Comparison of ENCODE assay signal across 9 cellular contexts in genomic region chr1:178536844-178537371, GRCh38. TPM values are rescaled to one million over a fixed set of nuclear protein-coding genes. Genes with fewer than 3 reads are reported as not detected.
DNase-seq lines count a peak whose midpoint lies in the region; ATAC-seq, FAIRE-seq and TF ChIP-seq lines count a peak whose summit lies in the region.
"Had no signal": no experiment of that assay in that cellular context is flagged by ENCODE, and none has a peak within 500 bp of the region (broad histone marks: within the 10 kb centered on the region; RNA-seq: fewer than 3 reads in every experiment).

No MANE protein-coding gene starts in this region.

- FAIRE-seq in GM19239 (lab: Jason Lieb, UNC) = no peak

- TF ChIP-seq POLR2A in right lobe of liver (IDR thresholded peaks at IDR 0.05) = no peak

- DNase-seq in HuH-7 (ENCODE audit: low spot score) = peak; percentile 42
- peak; percentile 99 for DNase-seq in choroid plexus epithelial cell (ENCODE audit: low read depth)
- peak; percentile 74 to 92 (median 86) for DNase-seq in right lobe of liver
- DNase-seq in upper lobe of right lung = no peak
- no peak for DNase-seq in stimulated activated CD4-positive, alpha-beta T cell treated with anti-CD3 and anti-CD28 coated beads, Interleukin-4, amount 100 ng/mL, for 4 hours
- no peak for DNase-seq in GM19239 (ENCODE audit: insufficient read length, low spot score)
- DNase-seq: activated naive CD4-positive, alpha-beta T cell treated with anti-CD3 and anti-CD28 coated beads, Interleukin-2, amount 50 U/mL, for 16 hours; naive thymus-derived CD4-positive, alpha-beta T cell had no signal

- peak; percentile 88 to 89 (median 88) for ATAC-seq in right lobe of liver
- peak; percentile 66 for ATAC-seq in upper lobe of right lung
- no peak for ATAC-seq in GM21367 (IDR thresholded peaks at IDR 0.05; ENCODE audit: unreplicated experiment)
- ATAC-seq: naive thymus-derived CD4-positive, alpha-beta T cell had no signal

- no peak for TF ChIP-seq CTCF in choroid plexus epithelial cell (conservative IDR thresholded peaks at IDR 0.05; ENCODE audit: low read depth, low read length)
- TF ChIP-seq CTCF in right lobe of liver (IDR thresholded peaks at IDR 0.05) = no peak
- no peak for TF ChIP-seq CTCF in upper lobe of right lung (IDR thresholded peaks at IDR 0.05)

- intact Hi-C loops in right lobe of liver (cut with DNase I) (no loop called here), upper lobe of right lung (cut with DNase I) (no loop called here)

- H3K36me3 ChIP-seq in right lobe of liver = no peaks in the 10 kb centered on the region
- no peaks in the 10 kb centered on the region for H3K36me3 ChIP-seq in upper lobe of right lung

- 20% methylated on average over 4 of the region's 7 CpGs for WGBS in right lobe of liver (ENCODE audit: insufficient coverage, low coverage, low lambda C conversion rate, missing lambda C conversion rate)

- H3K4me3 ChIP-seq in choroid plexus epithelial cell (ENCODE audit: low read depth, low read length) (no peak overlapping the region), right lobe of liver (peak overlapping the region in 2 of 3 donors; percentile 8 to 9), upper lobe of right lung (no peak overlapping the region)

- H3K27me3 ChIP-seq in right lobe of liver (no peaks in the 10 kb centered on the region), upper lobe of right lung (no peaks in the 10 kb centered on the region)

- H3K27ac ChIP-seq in right lobe of liver = peak overlapping the region; percentile 56 to 87 (median 85)
- no peak overlapping the region for H3K27ac ChIP-seq in upper lobe of right lung

- H3K4me1 ChIP-seq in right lobe of liver = peaks cover 0 to 21% (median 7%) of the 10 kb centered on the region in 4 donors
- H3K4me1 ChIP-seq in upper lobe of right lung = peaks cover 7% of the 10 kb centered on the region

- H3K9me3 ChIP-seq in right lobe of liver = no peaks in the 10 kb centered on the region
- no peaks in the 10 kb centered on the region for H3K9me3 ChIP-seq in upper lobe of right lung

RNA-seq across cellular contexts. Expression of gene TEX35, which starts 24.0 kb away (rescaled TPM):
- total RNA-seq in right lobe of liver (not detected), upper lobe of right lung (not detected)
- total RNA-seq: naive thymus-derived CD4-positive, alpha-beta T cell had no signal

RNA-seq across cellular contexts. Expression of gene CLEC20A, which starts 40.1 kb away (rescaled TPM):
- total RNA-seq in right lobe of liver (not detected), upper lobe of right lung (not detected)
- total RNA-seq: naive thymus-derived CD4-positive, alpha-beta T cell had no signal

Comparison
In these comparisons a context has a peak if more than half of its experiments do, and no peak if none do; other contexts are left out.
1. DNase-seq: peak in HuH-7 (single experiment), choroid plexus epithelial cell (single experiment) and right lobe of liver (3 of 3); none in upper lobe of right lung (single experiment), stimulated activated CD4-positive, alpha-beta T cell treated with anti-CD3 and anti-CD28 coated beads, Interleukin-4, amount 100 ng/mL, for 4 hours (0 of 2) and GM19239 (single experiment).
2. H3K4me3 ChIP-seq: peak in right lobe of liver (2 of 3); none in choroid plexus epithelial cell (single experiment) and upper lobe of right lung (single experiment).